ENCODE assay signal across 8 cellular contexts in the genomic region with DNA sequence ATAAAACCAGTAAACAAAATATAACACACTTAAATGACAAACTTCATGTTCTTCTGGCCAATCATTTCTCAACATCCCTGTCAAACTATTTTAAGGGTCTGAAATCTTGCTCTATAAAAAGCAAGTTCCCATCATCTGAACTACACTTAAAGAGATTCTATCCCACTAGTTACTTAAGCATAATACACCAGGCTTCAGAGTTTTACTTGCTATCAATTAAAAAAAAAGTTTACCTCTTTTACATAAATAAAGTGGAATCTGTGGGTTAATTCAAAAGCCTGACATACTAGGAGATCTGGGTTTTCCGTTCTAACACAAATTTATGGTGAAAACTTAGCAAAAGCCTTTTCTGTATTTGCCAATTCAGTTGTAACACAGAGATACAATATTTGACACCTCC. TPM values are rescaled to one million over a fixed set of nuclear protein-coding genes. Genes with fewer than 3 reads are reported as not detected.
A peak's percentile ranks its signal among the peaks of the same experiment; 100 is the strongest.
DNase-seq lines count a peak whose midpoint lies in the region; ATAC-seq, FAIRE-seq and TF ChIP-seq lines count a peak whose summit lies in the region.

No MANE protein-coding gene starts in this region.

- H3K18ac ChIP-seq in H1 (ENCODE audit: extremely low read depth, low read length), result no peak overlapping the region

- peak overlapping the region; percentile 78 for H3K4me3 Mint-ChIP-seq in Caco-2 (ENCODE audit: unreplicated experiment)

- no peak overlapping the region for H2BK15ac ChIP-seq in H1 (ENCODE audit: low read length)

- BruUV-seq in Caco-2 (replicated peaks; lab: Mats Ljungman, UMichigan), result no TSS peak

- TF ChIP-seq POLR2A in H1 (IDR thresholded peaks at IDR 0.05; ENCODE audit: control extremely low read depth in 1 of 2, low read depth in 2 of 2, low read length in 2 of 2), result no peak

- no peak for DNase-seq in Caco-2
- DNase-seq in MM.1S, result no peak
- no peak for DNase-seq in H1 (ENCODE audit: low read depth in 1 of 2, low spot score in 2 of 2)
- no peak for DNase-seq in osteoblast (ENCODE audit: insufficient read length, low spot score, missing footprints)
- DNase-seq in SIG-M5 (lab: John Stamatoyannopoulos, UW), result no peak
- no peak for DNase-seq in NCI-H226
- no peak for DNase-seq in NCI-H2107 (lab: John Stamatoyannopoulos, UW)

- H3K27ac ChIP-seq in MM.1S (ENCODE audit: low read length), result no peak overlapping the region
- H3K27ac ChIP-seq in H1 (ENCODE audit: low read depth, low read length), result no peak overlapping the region
- peak overlapping the region; percentile 98 for H3K27ac ChIP-seq in osteoblast (ENCODE audit: low read depth, low read length)

- H2BK20ac ChIP-seq in H1 (ENCODE audit: low read length), result no peak overlapping the region

- no peak overlapping the region for H2AK5ac ChIP-seq in H1 (ENCODE audit: low read depth, low read length)

- H3K4me1 ChIP-seq in Caco-2, result 0 out of 2 replicates have a peak, but pooled peaks cover 10% of the 10 kb centered on the region
- H3K4me1 ChIP-seq in MM.1S (ENCODE audit: low read length), result peaks cover 9% of the 10 kb centered on the region; the same call in 1 of the 2 replicates
- peaks cover 0 to 5% (median 2%) of the 10 kb centered on the region in 4 experiments; a peak in 3 of 7 replicates for H3K4me1 ChIP-seq in H1 (replicated peaks in 1 of 4; ENCODE audit: control insufficient read depth in 3 of 4, insufficient read depth in 4 of 4, low read length in 3 of 4)
- peaks cover 15% of the 10 kb centered on the region for H3K4me1 ChIP-seq in osteoblast (ENCODE audit: insufficient read depth, low read length)

- no peak overlapping the region for H3K4me3 ChIP-seq in Caco-2 (ENCODE audit: low read depth, low read length)
- peak overlapping the region; percentile 76 for H3K4me3 ChIP-seq in MM.1S (ENCODE audit: low read length)
- H3K4me3 ChIP-seq in H1 (ENCODE audit: extremely low read depth in 1 of 4, insufficient read depth in 2 of 4, low read depth in 3 of 4, low read length in 4 of 4), result peak overlapping the region in 1 of 4 experiments; percentile 85; a peak in 3 of 8 replicates
- no peak overlapping the region for H3K4me3 ChIP-seq in osteoblast (ENCODE audit: insufficient read depth, low read length)

- H3K4me2 ChIP-seq in MM.1S (ENCODE audit: low read depth, low read length), result peak overlapping the region; percentile 58
- H3K4me2 ChIP-seq in H1 (ENCODE audit: insufficient read depth in 1 of 2, low read depth in 2 of 2, low read length in 2 of 2), result peak overlapping the region; percentile 83 to 98
- peak overlapping the region; percentile 99 for H3K4me2 ChIP-seq in osteoblast (ENCODE audit: insufficient read depth, low read length)

- H2AFZ ChIP-seq in MM.1S (ENCODE audit: low read length) (no peak overlapping the region), H1 (ENCODE audit: low read length) (no peak overlapping the region), osteoblast (ENCODE audit: low read length) (no peak overlapping the region)

- peaks cover 25% of the 10 kb centered on the region for H3F3A ChIP-seq in MM.1S (ENCODE audit: insufficient read depth, low read length)

- H4K20me1 ChIP-seq in MM.1S (ENCODE audit: insufficient read depth, low read length), result peaks cover 4% of the 10 kb centered on the region; the same call in 1 of the 2 replicates
- H4K20me1 ChIP-seq in H1 (replicated peaks in 1 of 2; ENCODE audit: control insufficient read depth in 1 of 2, insufficient read depth in 2 of 2, low read length in 2 of 2), result peaks cover 3 to 7% of the 10 kb centered on the region in 2 experiments
- H4K20me1 ChIP-seq in osteoblast (ENCODE audit: insufficient read depth, low read length), result peaks cover 17% of the 10 kb centered on the region

- no peak overlapping the region for H3K14ac ChIP-seq in H1 (ENCODE audit: insufficient read length)

- H3K9me2 ChIP-seq in MM.1S (replicated peaks; ENCODE audit: insufficient read depth, low read length), result no peaks in the 10 kb centered on the region

- H3K79me2 ChIP-seq in MM.1S (ENCODE audit: low read length) (peaks cover 93% of the 10 kb centered on the region), H1 (ENCODE audit: control insufficient read depth in 1 of 2, insufficient read depth in 2 of 2, low read length in 2 of 2) (peaks cover 14 to 73% of the 10 kb centered on the region in 2 experiments), osteoblast (ENCODE audit: insufficient read depth, low read length) (peaks cover 87% of the 10 kb centered on the region)

- no peak for TF ChIP-seq RAD21 in H1 (IDR thresholded peaks at IDR 0.05 in 1 of 2, conservative IDR thresholded peaks at IDR 0.05 in 1 of 2; ENCODE audit: low read depth in 2 of 2, low read length in 2 of 2)

- H4K5ac ChIP-seq in H1 (ENCODE audit: insufficient read length, low read depth, low read length), result no peak overlapping the region

- H3K36me3 ChIP-seq in Caco-2 (ENCODE audit: control insufficient read depth, insufficient read depth, low read length), result no peaks in the 10 kb centered on the region
- no peaks in the 10 kb centered on the region for H3K36me3 ChIP-seq in MM.1S (replicated peaks; ENCODE audit: insufficient read depth, low read length)
- H3K36me3 ChIP-seq in H1 (ENCODE audit: control insufficient read depth in 2 of 4, insufficient read depth in 4 of 4, low read length in 3 of 4), result no peaks in the 10 kb centered on the region
- no peaks in the 10 kb centered on the region for H3K36me3 ChIP-seq in osteoblast (ENCODE audit: insufficient read depth, low read length)

- peaks cover 10% of the 10 kb centered on the region for H3K4me1 Mint-ChIP-seq in Caco-2 (ENCODE audit: low read depth, unreplicated experiment)

- H3K9me3 ChIP-seq in Caco-2 (no peaks in the 10 kb centered on the region), MM.1S (replicated peaks; ENCODE audit: insufficient read depth, low read length) (no peaks in the 10 kb centered on the region), H1 (ENCODE audit: insufficient read depth in 2 of 2, low read depth in 1 of 2, low read length in 1 of 2) (no peaks in the 10 kb centered on the region), osteoblast (ENCODE audit: low read depth, low read length) (no peaks in the 10 kb centered on the region)

- CTCF ChIA-PET in Caco-2 (lab: Charles Lee), result no interaction called here
- CTCF ChIA-PET in H1 (lab: Charles Lee; ENCODE audit: partially characterized antibody), result no interaction called here

- peak overlapping the region; percentile 93; the same call in 1 of the 2 replicates for H3K9ac ChIP-seq in MM.1S (ENCODE audit: low read length)
- no peak overlapping the region for H3K9ac ChIP-seq in H1 (replicated peaks in 1 of 4; ENCODE audit: extremely low read depth in 1 of 4, low read depth in 3 of 4, low read length in 3 of 4)

- H3K27me3 Mint-ChIP-seq in Caco-2 (ENCODE audit: insufficient read depth, unreplicated experiment), result no peaks in the 10 kb centered on the region

- peaks cover 9% of the 10 kb centered on the region for H3K79me1 ChIP-seq in H1 (ENCODE audit: low read depth, low read length)

- H3K4ac ChIP-seq in H1 (replicated peaks; ENCODE audit: insufficient read length, low read depth, low read length), result no peak overlapping the region

- intact Hi-C loops in Caco-2 (cut with micrococcal nuclease; ENCODE audit: unreplicated experiment), result no loop called here

- H3K27ac Mint-ChIP-seq in Caco-2 (ENCODE audit: unreplicated experiment), result no peak overlapping the region

- FAIRE-seq in H1 (lab: Jason Lieb, UNC), result no peak

- TF ChIP-seq EP300 in H1 (IDR thresholded peaks at IDR 0.05; ENCODE audit: borderline replicate concordance in 1 of 2, low read depth in 2 of 2, low read length in 2 of 2), result no peak

- H2BK5ac ChIP-seq in H1 (ENCODE audit: low read depth, low read length), result no peak overlapping the region

- H2BK120ac ChIP-seq in H1 (replicated peaks; ENCODE audit: low read depth, low read length), result no peak overlapping the region

- H3K23me2 ChIP-seq in H1 (ENCODE audit: low read depth, low read length), result peaks cover 8% of the 10 kb centered on the region

- no peak overlapping the region for H4K91ac ChIP-seq in H1 (replicated peaks; ENCODE audit: insufficient read length, low read length)

- TF ChIP-seq CTCF in Caco-2 (IDR thresholded peaks at IDR 0.05; ENCODE audit: insufficient read depth in 1 of 2, low read depth in 1 of 2, low read length in 1 of 2, severe bottlenecking in 1 of 2, unreplicated experiment in 1 of 2), result no peak
- TF ChIP-seq CTCF in MM.1S (IDR thresholded peaks at IDR 0.05; ENCODE audit: low read length), result no peak
- no peak for TF ChIP-seq CTCF in H1 (IDR thresholded peaks at IDR 0.05; ENCODE audit: control extremely low read depth in 1 of 3, insufficient read depth in 1 of 3, low read depth in 1 of 3, low read length in 3 of 3)
- TF ChIP-seq CTCF in osteoblast (IDR thresholded peaks at IDR 0.05; ENCODE audit: extremely low read depth, low read depth, low read length), result no peak

- no peak overlapping the region for H3K56ac ChIP-seq in H1 (replicated peaks; ENCODE audit: insufficient read length, low read depth, low read length)

- no peak overlapping the region for H4K8ac ChIP-seq in H1 (ENCODE audit: extremely low read depth, insufficient read depth, low read length)

- H3K9me3 Mint-ChIP-seq in Caco-2 (ENCODE audit: unreplicated experiment), result no peaks in the 10 kb centered on the region

- H3K27me3 ChIP-seq in Caco-2 (replicated peaks; ENCODE audit: control insufficient read depth, insufficient read depth, low read length) (no peaks in the 10 kb centered on the region), MM.1S (replicated peaks; ENCODE audit: insufficient read depth, low read length) (no peaks in the 10 kb centered on the region), H1 (replicated peaks in 1 of 4; ENCODE audit: control insufficient read depth in 3 of 4, extremely low read depth in 1 of 4, insufficient read depth in 3 of 4, low read length in 3 of 4) (no peaks in the 10 kb centered on the region), osteoblast (ENCODE audit: insufficient read depth, low read length) (no peaks in the 10 kb centered on the region)

- 90% methylated on average over 1 of the region's 1 CpG; no CpG with 5 or more reads in 1 of the 2 experiments for WGBS in H1 (ENCODE audit: extremely low coverage in 1 of 2, insufficient coverage in 1 of 2, insufficient read length in 1 of 2, insufficient replicate concordance in 2 of 2, low coverage in 1 of 2, low lambda C conversion rate in 2 of 2, missing lambda C conversion rate in 1 of 2), 2 experiments

- POLR2A ChIA-PET in Caco-2 (lab: Charles Lee) (no interaction called here), H1 (lab: Charles Lee; ENCODE audit: partially characterized antibody) (interaction anchor here (1.1 to 3.9 kb wide), 3 partner anchors 12 to 35 kb away, joined by 3 to 42 read pairs (median 8); no protein-coding TSS in a partner anchor)

- H3K23ac ChIP-seq in H1 (ENCODE audit: insufficient read length), result no peak overlapping the region

- H2BK12ac ChIP-seq in H1 (ENCODE audit: low read depth, low read length), result no peak overlapping the region

- ATAC-seq in GM18868 (IDR thresholded peaks at IDR 0.05; ENCODE audit: unreplicated experiment), result no peak

- H3K36me3 Mint-ChIP-seq in Caco-2 (ENCODE audit: insufficient read depth, unreplicated experiment), result peaks cover 6% of the 10 kb centered on the region

RNA-seq across cellular contexts. Expression of gene CLASP1, which starts 1.9 kb away (rescaled TPM):
- 46.1 and 47.4 TPM in 2 replicates for total RNA-seq in Caco-2 (2022)
- 44.3 and 53.9 TPM in 2 replicates for total RNA-seq in H1 (2021; fragmentation: NEBNext Ultra II Directional; extraction: Animal tissue kit (Norgen Biotek cat#: 25700))
- 7.3 and 9.2 TPM in 2 replicates for polyA plus RNA-seq in H1 (2011; rRNA removed)
- 8.6 TPM for polyA plus RNA-seq in H1 (2011; cell fraction: cytosol; rRNA removed)
- polyA plus RNA-seq in H1 (2011; cell fraction: nucleus; rRNA removed), result 24.5 TPM
- 21.2 to 29.0 TPM (median 25.5 TPM) in 4 replicates for polyA plus RNA-seq in H1 (2012, experiment 1 of 2)
- polyA plus RNA-seq in H1 (2012, experiment 2 of 2), result 1.3 TPM
- polyA plus RNA-seq in H1 (2013, experiment 1 of 2), result 15.6 TPM
- 14.2 TPM for polyA plus RNA-seq in H1 (2013, experiment 2 of 2)
- 47.6 and 48.5 TPM in 2 replicates for polyA minus RNA-seq in H1 (2011; rRNA and poly(A)+ RNA removed)
- 27.3 TPM for polyA minus RNA-seq in H1 (2011; cell fraction: cytosol; rRNA and poly(A)+ RNA removed)
- 147 TPM for polyA minus RNA-seq in H1 (2011; cell fraction: nucleus; rRNA and poly(A)+ RNA removed)
- total RNA-seq in osteoblast, result 46.0 and 51.0 TPM in 2 replicates
